Comparison of ENCODE assay signal across 25 cellular contexts in genomic region chr22:43164636-43165035, GRCh38.
DNase-seq lines count a peak whose midpoint lies in the region; ATAC-seq lines count a peak whose summit lies in the region.
"Had no signal": no experiment of that assay in that cellular context is flagged by ENCODE, and none has a peak within 500 bp of the region (broad histone marks: within the 10 kb centered on the region; RNA-seq: fewer than 3 reads in every experiment).

No MANE protein-coding gene starts in this region.

- intact Hi-C loops in dendritic cell treated with granulocyte-macrophage colony-stimulating factor and Interleukin-4, amounts not matched to agents 40 ng/mL and 50 ng/mL, for 4 days (cut with micrococcal nuclease), result no loop called here

- peaks cover 91% of the 10 kb centered on the region for H3K36me3 Mint-ChIP-seq in dendritic cell treated with granulocyte-macrophage colony-stimulating factor and Interleukin-4, amounts not matched to agents 40 ng/mL and 50 ng/mL, for 4 days (ENCODE audit: low read depth)
- H3K36me3 Mint-ChIP-seq in stimulated activated effector memory CD8-positive, alpha-beta T cell treated with anti-CD3 and anti-CD28 coated beads, Interleukin-12 subunit alpha, Interleukin-12 subunit beta, amount 100 ng/mL, for 72 hours, result peaks cover 28% of the 10 kb centered on the region
- H3K36me3 Mint-ChIP-seq: natural killer cell treated with Interleukin-12 subunit alpha and Interleukin-12 subunit beta and Interleukin-15 and Interleukin-18, amount 100 ng/mL, for 72 hours had no signal

- no peak overlapping the region for H3K4me3 Mint-ChIP-seq in dendritic cell treated with granulocyte-macrophage colony-stimulating factor and Interleukin-4, amounts not matched to agents 40 ng/mL and 50 ng/mL, for 4 days
- no peak overlapping the region for H3K4me3 Mint-ChIP-seq in stimulated activated effector memory CD8-positive, alpha-beta T cell treated with anti-CD3 and anti-CD28 coated beads, Interleukin-12 subunit alpha, Interleukin-12 subunit beta, amount 100 ng/mL, for 72 hours
- H3K4me3 Mint-ChIP-seq: activated B cell treated with CpG ODN at 0.5 μM for 24 hours; activated naive CD4-positive, alpha-beta T cell treated with anti-CD3 and anti-CD28 coated beads, Interleukin-2, amount 10 ng/mL, durations not matched to agents 7 days and 5 days; activated T-cell treated with anti-CD3 and anti-CD28 coated beads, Interleukin-2, amount 50 U/mL, for 4 hours; HFFc6; natural killer cell treated with Interleukin-12 subunit alpha and Interleukin-12 subunit beta and Interleukin-15 and Interleukin-18, amount 100 ng/mL, for 72 hours; stimulated activated naive CD8-positive, alpha-beta T cell treated with anti-CD3 and anti-CD28 coated beads, Interleukin-15, Interleukin-2, amounts not matched to agents 100 ng/mL and 50 ng/mL, for 24 hours; T-helper 2 cell treated with Interferon-gamma antibody and Interleukin-4, amounts not matched to agents 5 μg/mL and 100 μg/mL, for 36 hours had no signal

- in situ Hi-C loops in KBM-7 (cut with MboI; ENCODE audit: low pct_unique_long_range_greater_than_20kb, low sequenced_read_pairs), result no loop called here

- H3K27me3 Mint-ChIP-seq in dendritic cell treated with granulocyte-macrophage colony-stimulating factor and Interleukin-4, amounts not matched to agents 40 ng/mL and 50 ng/mL, for 4 days, result no peaks in the 10 kb centered on the region
- H3K27me3 Mint-ChIP-seq: activated B cell treated with CpG ODN at 0.5 μM for 24 hours; activated naive CD4-positive, alpha-beta T cell treated with anti-CD3 and anti-CD28 coated beads, Interleukin-2, amount 10 ng/mL, durations not matched to agents 7 days and 5 days; natural killer cell treated with Interleukin-12 subunit alpha and Interleukin-12 subunit beta and Interleukin-15 and Interleukin-18, amount 100 ng/mL, for 72 hours; stimulated activated naive CD8-positive, alpha-beta T cell treated with anti-CD3 and anti-CD28 coated beads, Interleukin-15, Interleukin-2, amounts not matched to agents 100 ng/mL and 50 ng/mL, for 24 hours had no signal

- DNase-seq in DMS 273 (lab: John Stamatoyannopoulos, UW; ENCODE audit: unreplicated experiment) (peak; percentile 50), DMS 273 treated with DMSO at 0.1 percent for 48 hours (lab: John Stamatoyannopoulos, UW) (no peak), KBM-7 (peak; percentile 38), NCI-H748 (lab: John Stamatoyannopoulos, UW; ENCODE audit: unreplicated experiment) (no peak), SW480 (ENCODE audit: low spot score) (no peak)
- no peak for DNase-seq in stimulated activated effector memory CD8-positive, alpha-beta T cell treated with anti-CD3 and anti-CD28 coated beads, Interleukin-12 subunit alpha, Interleukin-12 subunit beta, amount 100 ng/mL, for 72 hours (ENCODE audit: low spot score in 2 of 2)
- DNase-seq: activated B cell treated with CpG ODN at 0.5 μM for 24 hours; activated naive CD4-positive, alpha-beta T cell treated with anti-CD3 and anti-CD28 coated beads, Interleukin-2, amount 10 ng/mL, durations not matched to agents 7 days and 5 days; activated T-cell treated with anti-CD3 and anti-CD28 coated beads, Interleukin-2, amount 50 U/mL, for 4 hours; anterior cingulate cortex; Calu3; caudate nucleus; HFFc6; IMR-90; MG63; midbrain; NCI-H1436 treated with DMSO at 0.1 percent for 48 hours; NCI-H226; stimulated activated CD4-positive, alpha-beta T cell treated with anti-CD3 and anti-CD28 coated beads, Interleukin-1b, Interleukin-23, amount 100 ng/mL, for 48 hours; upper lobe of left lung had no signal

- H3K9me3 Mint-ChIP-seq in dendritic cell treated with granulocyte-macrophage colony-stimulating factor and Interleukin-4, amounts not matched to agents 40 ng/mL and 50 ng/mL, for 4 days, result no peaks in the 10 kb centered on the region
- H3K9me3 Mint-ChIP-seq in stimulated activated effector memory CD8-positive, alpha-beta T cell treated with anti-CD3 and anti-CD28 coated beads, Interleukin-12 subunit alpha, Interleukin-12 subunit beta, amount 100 ng/mL, for 72 hours, result no peaks in the 10 kb centered on the region
- H3K9me3 Mint-ChIP-seq: activated B cell treated with CpG ODN at 0.5 μM for 24 hours; activated naive CD4-positive, alpha-beta T cell treated with anti-CD3 and anti-CD28 coated beads, Interleukin-2, amount 10 ng/mL, durations not matched to agents 7 days and 5 days; activated T-cell treated with anti-CD3 and anti-CD28 coated beads, Interleukin-2, amount 50 U/mL, for 4 hours; HFFc6; natural killer cell treated with Interleukin-12 subunit alpha and Interleukin-12 subunit beta and Interleukin-15 and Interleukin-18, amount 100 ng/mL, for 72 hours; stimulated activated naive CD8-positive, alpha-beta T cell treated with anti-CD3 and anti-CD28 coated beads, Interleukin-15, Interleukin-2, amounts not matched to agents 100 ng/mL and 50 ng/mL, for 24 hours; T-helper 2 cell treated with Interferon-gamma antibody and Interleukin-4, amounts not matched to agents 5 μg/mL and 100 μg/mL, for 36 hours had no signal

- peak overlapping the region; percentile 50 for H3K27ac Mint-ChIP-seq in dendritic cell treated with granulocyte-macrophage colony-stimulating factor and Interleukin-4, amounts not matched to agents 40 ng/mL and 50 ng/mL, for 4 days
- H3K27ac Mint-ChIP-seq in stimulated activated effector memory CD8-positive, alpha-beta T cell treated with anti-CD3 and anti-CD28 coated beads, Interleukin-12 subunit alpha, Interleukin-12 subunit beta, amount 100 ng/mL, for 72 hours, result peak overlapping the region; percentile 46
- H3K27ac Mint-ChIP-seq: activated B cell treated with CpG ODN at 0.5 μM for 24 hours; HFFc6; natural killer cell treated with Interleukin-12 subunit alpha and Interleukin-12 subunit beta and Interleukin-15 and Interleukin-18, amount 100 ng/mL, for 72 hours; stimulated activated naive CD8-positive, alpha-beta T cell treated with anti-CD3 and anti-CD28 coated beads, Interleukin-15, Interleukin-2, amounts not matched to agents 100 ng/mL and 50 ng/mL, for 24 hours; T-helper 2 cell treated with Interferon-gamma antibody and Interleukin-4, amounts not matched to agents 5 μg/mL and 100 μg/mL, for 36 hours had no signal

- no peak for ATAC-seq in stimulated activated effector memory CD8-positive, alpha-beta T cell treated with anti-CD3 and anti-CD28 coated beads, Interleukin-12 subunit alpha, Interleukin-12 subunit beta, amount 100 ng/mL, for 72 hours
- no peak for ATAC-seq in activated CD4-positive, CD25-positive, alpha-beta regulatory T cell treated with anti-CD3 and anti-CD28 coated beads, Interleukin-2, amount 50 U/mL, for 24 hours
- ATAC-seq: activated T-cell treated with anti-CD3 and anti-CD28 coated beads, Interleukin-2, amount 50 U/mL, for 4 hours had no signal

- peaks cover 37% of the 10 kb centered on the region for H3K4me1 Mint-ChIP-seq in dendritic cell treated with granulocyte-macrophage colony-stimulating factor and Interleukin-4, amounts not matched to agents 40 ng/mL and 50 ng/mL, for 4 days (ENCODE audit: low read depth)
- H3K4me1 Mint-ChIP-seq in stimulated activated effector memory CD8-positive, alpha-beta T cell treated with anti-CD3 and anti-CD28 coated beads, Interleukin-12 subunit alpha, Interleukin-12 subunit beta, amount 100 ng/mL, for 72 hours, result peaks cover 7% of the 10 kb centered on the region
- H3K4me1 Mint-ChIP-seq: activated naive CD4-positive, alpha-beta T cell treated with anti-CD3 and anti-CD28 coated beads, Interleukin-2, amount 10 ng/mL, durations not matched to agents 7 days and 5 days had no signal

Comparison
In these comparisons a context has a peak if more than half of its experiments do, and no peak if none do; other contexts are left out.
1. DNase-seq: peak in DMS 273 (single experiment) and KBM-7 (single experiment); none in DMS 273 treated with DMSO at 0.1 percent for 48 hours (single experiment), stimulated activated effector memory CD8-positive, alpha-beta T cell treated with anti-CD3 and anti-CD28 coated beads, Interleukin-12 subunit alpha, Interleukin-12 subunit beta, amount 100 ng/mL, for 72 hours (0 of 2), NCI-H748 (single experiment) and SW480 (single experiment).